Comparison of ENCODE assay signal across 1 cellular context in genomic region chr16:69553332-69553731, GRCh38.
TF ChIP-seq lines count a peak whose summit lies in the region.

No MANE protein-coding gene starts in this region.

TF ChIP-seq in WTC11, 78 proteins besides CTCF, POLR2A, EP300 and RAD21 (continued from another document):
- TF ChIP-seq, protein P1, sequence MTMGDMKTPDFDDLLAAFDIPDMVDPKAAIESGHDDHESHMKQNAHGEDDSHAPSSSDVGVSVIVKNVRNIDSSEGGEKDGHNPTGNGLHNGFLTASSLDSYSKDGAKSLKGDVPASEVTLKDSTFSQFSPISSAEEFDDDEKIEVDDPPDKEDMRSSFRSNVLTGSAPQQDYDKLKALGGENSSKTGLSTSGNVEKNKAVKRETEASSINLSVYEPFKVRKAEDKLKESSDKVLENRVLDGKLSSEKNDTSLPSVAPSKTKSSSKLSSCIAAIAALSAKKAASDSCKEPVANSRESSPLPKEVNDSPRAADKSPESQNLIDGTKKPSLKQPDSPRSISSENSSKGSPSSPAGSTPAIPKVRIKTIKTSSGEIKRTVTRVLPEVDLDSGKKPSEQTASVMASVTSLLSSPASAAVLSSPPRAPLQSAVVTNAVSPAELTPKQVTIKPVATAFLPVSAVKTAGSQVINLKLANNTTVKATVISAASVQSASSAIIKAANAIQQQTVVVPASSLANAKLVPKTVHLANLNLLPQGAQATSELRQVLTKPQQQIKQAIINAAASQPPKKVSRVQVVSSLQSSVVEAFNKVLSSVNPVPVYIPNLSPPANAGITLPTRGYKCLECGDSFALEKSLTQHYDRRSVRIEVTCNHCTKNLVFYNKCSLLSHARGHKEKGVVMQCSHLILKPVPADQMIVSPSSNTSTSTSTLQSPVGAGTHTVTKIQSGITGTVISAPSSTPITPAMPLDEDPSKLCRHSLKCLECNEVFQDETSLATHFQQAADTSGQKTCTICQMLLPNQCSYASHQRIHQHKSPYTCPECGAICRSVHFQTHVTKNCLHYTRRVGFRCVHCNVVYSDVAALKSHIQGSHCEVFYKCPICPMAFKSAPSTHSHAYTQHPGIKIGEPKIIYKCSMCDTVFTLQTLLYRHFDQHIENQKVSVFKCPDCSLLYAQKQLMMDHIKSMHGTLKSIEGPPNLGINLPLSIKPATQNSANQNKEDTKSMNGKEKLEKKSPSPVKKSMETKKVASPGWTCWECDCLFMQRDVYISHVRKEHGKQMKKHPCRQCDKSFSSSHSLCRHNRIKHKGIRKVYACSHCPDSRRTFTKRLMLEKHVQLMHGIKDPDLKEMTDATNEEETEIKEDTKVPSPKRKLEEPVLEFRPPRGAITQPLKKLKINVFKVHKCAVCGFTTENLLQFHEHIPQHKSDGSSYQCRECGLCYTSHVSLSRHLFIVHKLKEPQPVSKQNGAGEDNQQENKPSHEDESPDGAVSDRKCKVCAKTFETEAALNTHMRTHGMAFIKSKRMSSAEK (CRISPR knock-in tag; IDR thresholded peaks at IDR 0.05; ENCODE audit: borderline replicate concordance), result no peak
- TF ChIP-seq, protein P2, sequence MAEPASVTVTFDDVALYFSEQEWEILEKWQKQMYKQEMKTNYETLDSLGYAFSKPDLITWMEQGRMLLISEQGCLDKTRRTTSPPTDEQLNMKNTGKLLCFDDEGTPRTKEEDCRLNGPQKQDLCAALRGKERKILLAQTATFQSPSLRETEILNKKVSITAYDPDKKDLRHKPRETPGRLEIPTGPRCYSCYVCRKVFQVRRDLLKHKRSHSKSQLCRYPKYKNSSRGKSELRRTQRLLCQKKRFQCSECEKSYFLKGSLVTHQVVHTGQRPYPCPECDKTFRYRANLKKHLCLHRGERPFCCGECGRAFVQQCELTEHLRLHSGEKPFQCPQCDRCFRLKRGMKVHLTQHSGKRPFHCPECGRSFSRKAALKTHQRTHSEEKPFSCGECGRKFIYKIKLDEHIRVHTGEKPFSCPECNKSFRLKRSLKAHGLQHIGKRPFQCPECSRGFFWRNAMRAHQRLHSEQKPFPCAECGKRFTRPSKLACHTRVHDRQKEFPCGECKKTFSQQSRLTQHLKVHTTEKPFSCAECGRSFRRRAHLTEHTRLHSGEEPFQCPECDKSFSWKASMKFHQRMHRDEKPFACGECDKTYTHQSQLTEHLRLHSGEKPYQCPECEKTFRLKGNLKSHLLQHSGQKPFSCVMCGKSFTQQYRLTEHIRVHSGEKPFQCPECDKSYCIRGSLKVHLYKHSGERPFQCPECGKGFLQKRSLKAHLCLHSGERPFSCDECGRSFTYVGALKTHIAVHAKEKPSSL (CRISPR knock-in tag; conservative IDR thresholded peaks at IDR 0.05), result no peak
- TF ChIP-seq ZBTB21 (CRISPR knock-in tag; IDR thresholded peaks at IDR 0.05; ENCODE audit: borderline replicate concordance) (no peak), NFATC4 (CRISPR knock-in tag; IDR thresholded peaks at IDR 0.05) (no peak), E2F1 (CRISPR knock-in tag; IDR thresholded peaks at IDR 0.05) (no peak), ZNF396 (CRISPR knock-in tag; IDR thresholded peaks at IDR 0.05; ENCODE audit: borderline replicate concordance) (no peak), ZNF232 (CRISPR knock-in tag; IDR thresholded peaks at IDR 0.05) (no peak), ZMAT4 (CRISPR knock-in tag; IDR thresholded peaks at IDR 0.05) (no peak), IRF1 (CRISPR knock-in tag; IDR thresholded peaks at IDR 0.05) (no peak), SOX15 (CRISPR knock-in tag; IDR thresholded peaks at IDR 0.05) (no peak)
- TF ChIP-seq, protein P3, sequence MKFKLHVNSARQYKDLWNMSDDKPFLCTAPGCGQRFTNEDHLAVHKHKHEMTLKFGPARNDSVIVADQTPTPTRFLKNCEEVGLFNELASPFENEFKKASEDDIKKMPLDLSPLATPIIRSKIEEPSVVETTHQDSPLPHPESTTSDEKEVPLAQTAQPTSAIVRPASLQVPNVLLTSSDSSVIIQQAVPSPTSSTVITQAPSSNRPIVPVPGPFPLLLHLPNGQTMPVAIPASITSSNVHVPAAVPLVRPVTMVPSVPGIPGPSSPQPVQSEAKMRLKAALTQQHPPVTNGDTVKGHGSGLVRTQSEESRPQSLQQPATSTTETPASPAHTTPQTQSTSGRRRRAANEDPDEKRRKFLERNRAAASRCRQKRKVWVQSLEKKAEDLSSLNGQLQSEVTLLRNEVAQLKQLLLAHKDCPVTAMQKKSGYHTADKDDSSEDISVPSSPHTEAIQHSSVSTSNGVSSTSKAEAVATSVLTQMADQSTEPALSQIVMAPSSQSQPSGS (CRISPR knock-in tag; IDR thresholded peaks at IDR 0.05; ENCODE audit: borderline replicate concordance, low read depth), result no peak
